22 cellular contexts compared by ENCODE assay signal in genomic region chr9:18061332-18061731, GRCh38.
"Had no signal": no experiment of that assay in that cellular context is flagged by ENCODE, and none has a peak within 500 bp of the region (broad histone marks: within the 10 kb centered on the region; RNA-seq: fewer than 3 reads in every experiment).

No MANE protein-coding gene starts in this region.

- H3K9ac ChIP-seq: parathyroid adenoma had no signal

- DNase-seq: heart left ventricle; hypothalamus; immature natural killer cell; kidney; left ventricle myocardium inferior; mesendoderm; naive thymus-derived CD8-positive, alpha-beta T cell; occipital lobe; psoas muscle; right lobe of liver; stimulated activated CD4-positive, alpha-beta T cell treated with anti-CD3 and anti-CD28 coated beads, Interleukin-12 subunit alpha, Interleukin-12 subunit beta, amount 100 ng/mL, for 4 hours; stimulated activated CD4-positive, alpha-beta T cell treated with anti-CD3 and anti-CD28 coated beads, Interleukin-15, amount 100 ng/mL, for 24 hours; stimulated activated CD4-positive, alpha-beta T cell treated with anti-CD3 and anti-CD28 coated beads, Interleukin-2, amount 100 ng/mL, for 24 hours; stimulated activated CD4-positive, alpha-beta T cell treated with anti-CD3 and anti-CD28 coated beads, Interleukin-4, amount 100 ng/mL, for 1 hour; stimulated activated naive B cell treated with anti-CD40 and anti-IgM and Interleukin-4, amounts not matched to agents 10 μg/mL and 1 μg/mL and 100 μg/mL, for 72 hours; tibial artery had no signal

- H3K27ac ChIP-seq: heart left ventricle, left ventricle myocardium inferior, neutrophil, parathyroid adenoma, psoas muscle, right lobe of liver, suprapubic skin, thoracic aorta, tibial artery, vagina had no signal

- H3K4me1 ChIP-seq: heart left ventricle, left ventricle myocardium inferior, parathyroid adenoma, psoas muscle, suprapubic skin had no signal

- H3K4me3 ChIP-seq: heart left ventricle, left ventricle myocardium inferior, lung, psoas muscle, right lobe of liver, suprapubic skin, thoracic aorta, tibial artery, vagina had no signal

- H3K9me3 ChIP-seq: heart left ventricle, left ventricle myocardium inferior, neutrophil, psoas muscle, right lobe of liver, suprapubic skin, thoracic aorta, tibial artery, vagina had no signal

- H3K36me3 ChIP-seq: heart left ventricle, left ventricle myocardium inferior, neutrophil, right lobe of liver, suprapubic skin, thoracic aorta, tibial artery, vagina had no signal

- H3K27me3 ChIP-seq: neutrophil, right lobe of liver, suprapubic skin, tibial artery, vagina had no signal
